8 cellular contexts compared by ENCODE assay signal in genomic region chr1:61254629-61255323, GRCh38.
DNase-seq lines count a peak whose midpoint lies in the region; ATAC-seq and TF ChIP-seq lines count a peak whose summit lies in the region.

No MANE protein-coding gene starts in this region.

- H3K36me3 ChIP-seq in neural progenitor cell, result no peaks in the 10 kb centered on the region

- no peaks in the 10 kb centered on the region for H3K27me3 ChIP-seq in neural progenitor cell

- peak overlapping the region; percentile 76 to 86 for H3K4me3 Mint-ChIP-seq in CD14-positive monocyte
- no peak overlapping the region for H3K4me3 Mint-ChIP-seq in neural progenitor cell

- H3K27me3 Mint-ChIP-seq in CD14-positive monocyte (ENCODE audit: low read depth in 3 of 3) (no peaks in the 10 kb centered on the region), neural progenitor cell (ENCODE audit: insufficient read depth, low read depth) (peaks cover 2% of the 10 kb centered on the region)

- TF ChIP-seq CTCF in CD14-positive monocyte (IDR thresholded peaks at IDR 0.05) (no peak), neural progenitor cell (IDR thresholded peaks at IDR 0.05) (no peak)

- H3K27ac ChIP-seq in epithelial cell of prostate, result peak overlapping the region; percentile 64
- no peak overlapping the region for H3K27ac ChIP-seq in neural progenitor cell

- H4K20me1 ChIP-seq in neural progenitor cell (ENCODE audit: low read depth), result no peaks in the 10 kb centered on the region

- H3F3A ChIP-seq in neural progenitor cell (ENCODE audit: low read depth), result peaks cover 4% of the 10 kb centered on the region

- H3K4me1 Mint-ChIP-seq in CD14-positive monocyte (peaks cover 34% of the 10 kb centered on the region), neural progenitor cell (peaks cover 19% of the 10 kb centered on the region)

- peaks cover 25% of the 10 kb centered on the region for H3K4me1 ChIP-seq in neural progenitor cell

- peak overlapping the region; percentile 70 for H2AFZ ChIP-seq in neural progenitor cell (replicated peaks)

- H3K79me2 ChIP-seq in neural progenitor cell (ENCODE audit: low read depth), result no peaks in the 10 kb centered on the region

- ATAC-seq in activated CD4-positive, CD25-positive, alpha-beta regulatory T cell treated with anti-CD3 and anti-CD28 coated beads, Interleukin-2, amount 50 U/mL, for 24 hours, result no peak
- ATAC-seq in HG03139 (IDR thresholded peaks at IDR 0.05; ENCODE audit: unreplicated experiment), result no peak

- H3K9me3 ChIP-seq in neural progenitor cell (ENCODE audit: low read depth), result no peaks in the 10 kb centered on the region

- DNase-seq in CD14-positive monocyte (ENCODE audit: low spot score), result no peak
- DNase-seq in NOMO-1 treated with dmso at 0.1 percent for 144 hours (lab: John Stamatoyannopoulos, UW; ENCODE audit: unreplicated experiment), result peak; percentile 28
- DNase-seq in epithelial cell of prostate (ENCODE audit: low read depth, low spot score), result no peak
- no peak for DNase-seq in neural progenitor cell (ENCODE audit: low spot score)
- no peak for DNase-seq in GDM1 (lab: John Stamatoyannopoulos, UW)
- DNase-seq in NCI-H774 (lab: John Stamatoyannopoulos, UW), result no peak

- intact Hi-C loops in CD14-positive monocyte (cut with micrococcal nuclease), result no loop called here

- H3K36me3 Mint-ChIP-seq in CD14-positive monocyte, result no peaks in the 10 kb centered on the region
- no peaks in the 10 kb centered on the region for H3K36me3 Mint-ChIP-seq in neural progenitor cell

- H3K27ac Mint-ChIP-seq in CD14-positive monocyte (peak overlapping the region; percentile 72 to 93 (median 88)), neural progenitor cell (peak overlapping the region; percentile 15)

- no peak overlapping the region for H3K4me2 ChIP-seq in neural progenitor cell

- H3K9me3 Mint-ChIP-seq in CD14-positive monocyte (no peaks in the 10 kb centered on the region), neural progenitor cell (no peaks in the 10 kb centered on the region)

- H3K4me3 ChIP-seq in neural progenitor cell, result no peak overlapping the region

- H3K9ac ChIP-seq in neural progenitor cell, result no peak overlapping the region
